Comparison of ENCODE assay signal across 8 cellular contexts in genomic region chr14:68792830-68793733, GRCh38. TPM values are rescaled to one million over a fixed set of nuclear protein-coding genes. Genes with fewer than 3 reads are reported as not detected.
A peak's percentile ranks its signal among the peaks of the same experiment; 100 is the strongest.
DNase-seq lines count a peak whose midpoint lies in the region; ATAC-seq, FAIRE-seq and TF ChIP-seq lines count a peak whose summit lies in the region.

Gene ZFP36L1, minus strand, starts transcription at chr14:68793067. Its CDS starts 129 bp downstream, at chr14:68792938.

- H3K36me3 ChIP-seq in SJSA1 (peaks cover 29% of the 10 kb centered on the region), neutrophil (peaks cover 37% of the 10 kb centered on the region), subcutaneous abdominal adipose tissue (ENCODE audit: control insufficient read depth in 5 of 5, insufficient read depth in 5 of 5, low read length in 5 of 5) (peaks cover 5 to 33% (median 28%) of the 10 kb centered on the region in 5 donors)

- H3K4me3 Mint-ChIP-seq in activated naive CD4-positive, alpha-beta T cell treated with anti-CD3 and anti-CD28 coated beads, Interleukin-2, amount 10 ng/mL, durations not matched to agents 7 days and 5 days: peak within 1 kb of the TSS; percentile 95

- peak; percentile 91 for DNase-seq in AG09309 (ENCODE audit: low read depth)
- DNase-seq in HK-2 (ENCODE audit: unreplicated experiment): peak; percentile 93
- peak; percentile 95 to 98 for DNase-seq in SJSA1 (ENCODE audit: low read depth in 1 of 2, low spot score in 2 of 2)
- peak; percentile 97 for DNase-seq in activated naive CD4-positive, alpha-beta T cell treated with anti-CD3 and anti-CD28 coated beads, Interleukin-2, amount 10 ng/mL, durations not matched to agents 7 days and 5 days
- peak; percentile 75 to 79 for DNase-seq in frontal cortex (ENCODE audit: low spot score in 2 of 2)

- peak; percentile 33 for ATAC-seq in GM19043 (IDR thresholded peaks at IDR 0.05; ENCODE audit: low read depth, unreplicated experiment)

- H3K4me3 ChIP-seq in AG09309 (ENCODE audit: control insufficient read depth, low read depth, low read length) (peak within 1 kb of the TSS; percentile 89), SJSA1 (peak within 1 kb of the TSS; percentile 59), neutrophil (ENCODE audit: low read depth in 1 of 2, low read length in 1 of 2) (peak within 1 kb of the TSS; percentile 74 to 99), subcutaneous abdominal adipose tissue (ENCODE audit: low read depth in 1 of 5, low read length in 5 of 5) (peak within 1 kb of the TSS; percentile 97 to 100 (median 100))

- TF ChIP-seq CTCF in AG09309 (IDR thresholded peaks at IDR 0.05; ENCODE audit: control insufficient read depth, insufficient read depth, low read depth, low read length, missing control alignments) (no peak), neutrophil (IDR thresholded peaks at IDR 0.05) (no peak)

- no peaks in the 10 kb centered on the region for H3K9me3 ChIP-seq in SJSA1 (replicated peaks)
- peaks cover 4% of the 10 kb centered on the region for H3K9me3 ChIP-seq in neutrophil
- no peaks in the 10 kb centered on the region for H3K9me3 ChIP-seq in subcutaneous abdominal adipose tissue (ENCODE audit: control insufficient read depth in 5 of 5, low read length in 5 of 5)

- H3K27ac ChIP-seq in SJSA1: peak within 1 kb of the TSS; percentile 98
- H3K27ac ChIP-seq in neutrophil: peak within 1 kb of the TSS; percentile 100
- H3K27ac ChIP-seq in subcutaneous abdominal adipose tissue (ENCODE audit: low read depth, low read length): peak within 1 kb of the TSS; percentile 100

- H3K27ac Mint-ChIP-seq in activated naive CD4-positive, alpha-beta T cell treated with anti-CD3 and anti-CD28 coated beads, Interleukin-2, amount 10 ng/mL, durations not matched to agents 7 days and 5 days: peak within 1 kb of the TSS; percentile 100

- CTCF ChIA-PET in activated naive CD4-positive, alpha-beta T cell treated with anti-CD3 and anti-CD28 coated beads, Interleukin-2, amount 10 ng/mL, durations not matched to agents 7 days and 5 days (lab: Charles Lee): interaction anchor here (0.6 to 1.2 kb wide), 2 partner anchors 20 to 23 kb away, joined by 3 to 8 read pairs; no protein-coding TSS in a partner anchor

- peaks cover 50% of the 10 kb centered on the region for H3K36me3 Mint-ChIP-seq in activated naive CD4-positive, alpha-beta T cell treated with anti-CD3 and anti-CD28 coated beads, Interleukin-2, amount 10 ng/mL, durations not matched to agents 7 days and 5 days

- no peak for FAIRE-seq in frontal cortex (lab: Jason Lieb, UNC)

- H3K27me3 Mint-ChIP-seq in activated naive CD4-positive, alpha-beta T cell treated with anti-CD3 and anti-CD28 coated beads, Interleukin-2, amount 10 ng/mL, durations not matched to agents 7 days and 5 days: peaks cover 8% of the 10 kb centered on the region

- no peaks in the 10 kb centered on the region for H3K27me3 ChIP-seq in SJSA1 (replicated peaks)
- H3K27me3 ChIP-seq in neutrophil: peaks cover 16% of the 10 kb centered on the region
- no peaks in the 10 kb centered on the region for H3K27me3 ChIP-seq in subcutaneous abdominal adipose tissue (ENCODE audit: control insufficient read depth in 5 of 5, insufficient read depth in 4 of 5, low read length in 5 of 5)

- H3K4me1 ChIP-seq in SJSA1 (replicated peaks): peaks cover 34% of the 10 kb centered on the region
- H3K4me1 ChIP-seq in neutrophil (ENCODE audit: control insufficient read depth in 1 of 2, insufficient read depth in 1 of 2, low read depth in 1 of 2, low read length in 1 of 2): peaks cover 35 to 37% of the 10 kb centered on the region in 2 experiments
- H3K4me1 ChIP-seq in subcutaneous abdominal adipose tissue (ENCODE audit: control insufficient read depth in 5 of 5, insufficient read depth in 5 of 5, low read length in 5 of 5): peaks cover 4 to 49% (median 41%) of the 10 kb centered on the region in 5 donors

- H3K9ac ChIP-seq in subcutaneous abdominal adipose tissue (ENCODE audit: low read length in 5 of 5): peak within 1 kb of the TSS; percentile 84 to 99 (median 99)

- H3K9me3 Mint-ChIP-seq in activated naive CD4-positive, alpha-beta T cell treated with anti-CD3 and anti-CD28 coated beads, Interleukin-2, amount 10 ng/mL, durations not matched to agents 7 days and 5 days: no peaks in the 10 kb centered on the region

- peaks cover 49% of the 10 kb centered on the region for H3K4me1 Mint-ChIP-seq in activated naive CD4-positive, alpha-beta T cell treated with anti-CD3 and anti-CD28 coated beads, Interleukin-2, amount 10 ng/mL, durations not matched to agents 7 days and 5 days

RNA-seq across cellular contexts. Expression of gene ZFP36L1, which starts in this region (rescaled TPM):
- 11.0 and 22.0 TPM in 2 replicates for total RNA-seq in SJSA1 (2014; rRNA removed; shearing (Covaris generic))
- total RNA-seq in frontal cortex: 4.1 TPM

Comparison
In these comparisons a context has a peak if more than half of its experiments do, and no peak if none do; other contexts are left out.
1. Peak in every context shown above with its lines: DNase-seq, ATAC-seq, H3K4me3 ChIP-seq and H3K27ac ChIP-seq.